7 cellular contexts compared by ENCODE assay signal in the genomic region with DNA sequence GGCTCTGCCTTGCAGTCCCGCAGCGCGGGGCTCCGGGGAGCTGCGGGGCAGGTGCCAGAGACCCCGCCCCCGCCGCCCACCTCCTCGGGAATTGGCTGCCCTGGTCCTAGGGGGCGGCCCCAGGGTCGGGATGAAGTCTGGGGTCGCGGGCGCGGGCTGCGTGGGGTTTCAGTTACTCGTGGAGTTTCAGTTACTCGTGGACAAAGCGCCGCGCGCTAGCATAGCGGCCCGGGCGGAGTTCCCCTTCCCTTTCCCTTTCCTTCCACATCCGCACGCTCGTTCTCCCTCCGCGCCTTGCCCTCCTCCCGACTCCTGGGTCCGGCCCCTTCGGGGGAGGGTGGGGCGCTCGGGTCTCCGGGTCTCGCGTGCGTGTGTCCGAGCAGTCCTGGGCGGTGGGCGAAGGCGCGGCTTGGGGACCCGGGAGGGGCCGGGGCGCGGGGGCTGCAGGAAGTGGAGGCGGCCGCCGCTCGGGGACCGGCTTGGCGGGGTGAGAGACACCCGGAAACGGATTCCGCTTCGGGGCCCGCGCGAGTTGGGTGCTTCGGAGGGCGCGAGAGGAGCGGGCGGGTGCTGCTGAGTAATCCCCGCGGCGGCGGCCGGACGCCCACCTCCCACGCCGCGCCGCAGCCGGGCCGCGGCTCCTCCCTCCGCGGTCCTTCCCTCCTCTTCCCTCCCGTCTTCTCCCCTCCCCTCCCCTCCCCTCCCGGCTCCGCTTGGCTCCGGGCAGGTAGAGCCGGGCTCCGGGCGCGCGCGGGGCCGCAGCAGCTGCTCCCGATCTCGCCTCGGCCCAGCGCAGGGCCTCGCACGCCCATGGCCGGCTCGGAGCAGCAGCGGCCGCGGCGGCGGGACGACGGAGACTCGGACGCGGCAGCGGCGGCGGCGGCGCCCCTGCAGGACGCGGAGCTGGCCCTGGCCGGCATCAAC. TPM values are rescaled to one million over a fixed set of nuclear protein-coding genes. Genes with fewer than 3 reads are reported as not detected.
DNase-seq lines count a peak whose midpoint lies in the region; ATAC-seq and TF ChIP-seq lines count a peak whose summit lies in the region.

A gene (plus strand): TSS at position 693 of the 924 bp plus-strand sequence. CDS start 118 bp downstream, at position 811.

- DNase-seq in NCI-H510A treated with DMSO at 0.1 percent for 48 hours (lab: John Stamatoyannopoulos, UW) (peak; percentile 18), dorsolateral prefrontal cortex (peak in 9 of 10 donors; percentile 30 to 79 (median 60)), lung microvascular endothelial cell (ENCODE audit: low read depth in 2 of 2) (peak; percentile 31 to 42)
- DNase-seq in activated CD4-positive, alpha-beta T cell treated with anti-CD3 and anti-CD28 coated beads, Interleukin-2, amount 50 U/mL, for 48 hours, result peak; percentile 86 to 88
- DNase-seq in stimulated activated CD4-positive, alpha-beta T cell treated with anti-CD3 and anti-CD28 coated beads, TNF-alpha, amount 100 ng/mL, for 48 hours (ENCODE audit: low read depth in 3 of 3), result peak; percentile 72 to 80 (median 79)

- intact Hi-C loops in dorsolateral prefrontal cortex (cut with DNase I), result loop anchor here in 1 of 2 donors (10.0 kb wide), 1 partner anchor 70 kb away; no protein-coding TSS in a partner anchor

- no peak for TF ChIP-seq CTCF in dorsolateral prefrontal cortex (IDR thresholded peaks at IDR 0.05 in 54 of 56, conservative IDR thresholded peaks at IDR 0.05 in 2 of 56; ENCODE audit: low read depth in 1 of 56, partially characterized antibody in 56 of 56)

- peak within 1 kb of the TSS in 54 of 59 donors; percentile 5 to 89 (median 70) for H3K27ac ChIP-seq in dorsolateral prefrontal cortex

- H3K4me3 ChIP-seq in dorsolateral prefrontal cortex, result peak within 1 kb of the TSS; percentile 47 to 88 (median 75)

- peaks cover 0 to 14% (median 0%) of the 10 kb centered on the region in 45 donors for H3K27me3 ChIP-seq in dorsolateral prefrontal cortex

- ATAC-seq in GM18505 (IDR thresholded peaks at IDR 0.05; ENCODE audit: unreplicated experiment), result peak; percentile 46
- peak; percentile 60 for ATAC-seq in HG02885 (IDR thresholded peaks at IDR 0.05; ENCODE audit: poor library complexity, unreplicated experiment)

- TF ChIP-seq POLR2A in GM18505 (IDR thresholded peaks at IDR 0.05; ENCODE audit: borderline replicate concordance, extremely low read depth, insufficient read depth, insufficient read length), result peak; percentile 45

RNA-seq across cellular contexts. Expression of the gene that starts here (rescaled TPM):
- total RNA-seq in dorsolateral prefrontal cortex (10 to 100 TPM; 15.1 to 55.8 (median 34.2) TPM), lung microvascular endothelial cell (0.44 and 1.2 TPM in 2 replicates)

Comparison
In these comparisons a context has a peak if more than half of its experiments do, and no peak if none do; other contexts are left out.
1. Peak in every context shown above with its lines: DNase-seq, ATAC-seq, H3K4me3 ChIP-seq and H3K27ac ChIP-seq.
2. DNase-seq: peak in every context shown above with its lines; median percentile 87 in activated CD4-positive, alpha-beta T cell treated with anti-CD3 and anti-CD28 coated beads, Interleukin-2, amount 50 U/mL, for 48 hours; 79 in stimulated activated CD4-positive, alpha-beta T cell treated with anti-CD3 and anti-CD28 coated beads, TNF-alpha, amount 100 ng/mL, for 48 hours; 60 in dorsolateral prefrontal cortex; 36 in lung microvascular endothelial cell; 18 in NCI-H510A treated with DMSO at 0.1 percent for 48 hours.